ENCODE assay signal across 19 cellular contexts in the genomic region with DNA sequence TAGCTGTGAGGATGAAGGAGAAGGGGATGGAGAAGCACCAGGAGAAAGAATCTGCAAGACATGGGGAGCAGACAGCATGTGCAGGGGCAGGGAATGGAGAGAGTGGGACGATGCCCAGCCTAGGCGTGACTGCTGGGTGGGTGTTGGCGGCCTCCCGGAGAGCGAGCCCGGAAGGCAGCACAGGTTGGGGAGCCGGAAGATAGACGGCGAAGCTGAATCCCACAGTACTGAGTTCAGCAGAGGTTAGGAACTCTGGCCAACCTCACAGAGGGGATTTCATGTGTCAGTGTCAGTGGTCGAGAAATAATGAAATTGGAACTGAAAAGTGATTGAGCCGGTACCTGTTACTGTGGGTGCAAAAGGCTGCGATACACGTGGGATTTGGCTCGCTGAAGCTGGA.
"Had no signal": no experiment of that assay in that cellular context is flagged by ENCODE, and none has a peak within 500 bp of the region (broad histone marks: within the 10 kb centered on the region; RNA-seq: fewer than 3 reads in every experiment).

No MANE protein-coding gene starts in this region.

- H3K4me1 ChIP-seq: ascending aorta, spleen had no signal

- H3K27me3 Mint-ChIP-seq: activated naive CD4-positive, alpha-beta T cell treated with anti-CD3 and anti-CD28 coated beads, Interleukin-2, amount 50 U/mL, for 24 hours; stimulated activated memory B cell treated with anti-CD40 and anti-IgM and Interleukin-4, amounts not matched to agents 10 μg/mL and 1 μg/mL and 100 μg/mL, for 72 hours; T-cell had no signal

- H3K36me3 ChIP-seq: ovary had no signal

- H3K27ac ChIP-seq: ascending aorta, ovary, spleen had no signal

- H3K27ac Mint-ChIP-seq: activated CD8-positive, alpha-beta T cell treated with anti-CD3 and anti-CD28 coated beads, Interleukin-2, amount 10 ng/mL, durations not matched to agents 7 days and 5 days; activated T-cell treated with anti-CD3 and anti-CD28 coated beads, Interleukin-2, amount 50 U/mL, for 72 hours; nephron progenitor cell; stimulated activated memory B cell treated with anti-CD40 and anti-IgM and Interleukin-4, amounts not matched to agents 10 μg/mL and 1 μg/mL and 100 μg/mL, for 72 hours; T-cell had no signal

- DNase-seq: activated CD4-positive, alpha-beta T cell treated with anti-CD3 and anti-CD28 coated beads for 48 hours; activated CD4-positive, CD25-positive, alpha-beta regulatory T cell; activated CD8-positive, alpha-beta memory T cell treated with anti-CD3 and anti-CD28 coated beads, Interleukin-2, amount 50 U/mL, for 48 hours; activated CD8-positive, alpha-beta T cell treated with anti-CD3 and anti-CD28 coated beads, Interleukin-2, amount 10 ng/mL, durations not matched to agents 7 days and 5 days; activated effector memory CD4-positive, alpha-beta T cell treated with anti-CD3 and anti-CD28 coated beads, Interleukin-2, amount 50 U/mL, for 16 hours; activated T-cell treated with anti-CD3 and anti-CD28 coated beads, Interleukin-2, amount 50 U/mL, for 72 hours; cerebellar nuclear complex; effector CD4-positive, alpha-beta T cell; hypothalamus; kidney; nephron progenitor cell; ovary; spleen; stimulated activated CD4-positive, alpha-beta T cell treated with anti-CD3 and anti-CD28 coated beads, Interleukin-4, amount 100 ng/mL, for 4 hours; T-cell had no signal

- H3K4me3 Mint-ChIP-seq: activated CD8-positive, alpha-beta T cell treated with anti-CD3 and anti-CD28 coated beads, Interleukin-2, amount 10 ng/mL, durations not matched to agents 7 days and 5 days; activated naive CD4-positive, alpha-beta T cell treated with anti-CD3 and anti-CD28 coated beads, Interleukin-2, amount 50 U/mL, for 24 hours; activated T-cell treated with anti-CD3 and anti-CD28 coated beads, Interleukin-2, amount 50 U/mL, for 72 hours; nephron progenitor cell; T-cell had no signal

- H3K9me3 Mint-ChIP-seq: activated naive CD4-positive, alpha-beta T cell treated with anti-CD3 and anti-CD28 coated beads, Interleukin-2, amount 50 U/mL, for 24 hours; activated T-cell treated with anti-CD3 and anti-CD28 coated beads, Interleukin-2, amount 50 U/mL, for 72 hours; nephron progenitor cell; stimulated activated memory B cell treated with anti-CD40 and anti-IgM and Interleukin-4, amounts not matched to agents 10 μg/mL and 1 μg/mL and 100 μg/mL, for 72 hours; T-cell had no signal

- ATAC-seq: activated CD8-positive, alpha-beta T cell treated with anti-CD3 and anti-CD28 coated beads, Interleukin-2, amount 10 ng/mL, durations not matched to agents 7 days and 5 days; activated T-cell treated with anti-CD3 and anti-CD28 coated beads, Interleukin-2, amount 50 U/mL, for 72 hours; left lobe of liver; stimulated activated memory B cell treated with anti-CD40 and anti-IgM and Interleukin-4, amounts not matched to agents 10 μg/mL and 1 μg/mL and 100 μg/mL, for 72 hours; T-cell had no signal

- H3K9me3 ChIP-seq: ascending aorta, ovary, spleen had no signal

- H3K27me3 ChIP-seq: ascending aorta, ovary, spleen had no signal

- H3K4me1 Mint-ChIP-seq: activated naive CD4-positive, alpha-beta T cell treated with anti-CD3 and anti-CD28 coated beads, Interleukin-2, amount 50 U/mL, for 24 hours; stimulated activated memory B cell treated with anti-CD40 and anti-IgM and Interleukin-4, amounts not matched to agents 10 μg/mL and 1 μg/mL and 100 μg/mL, for 72 hours; T-cell had no signal

- H3K4me3 ChIP-seq: ascending aorta, ovary, spleen had no signal
